Comparison of ENCODE assay signal across 9 cellular contexts in the genomic region with DNA sequence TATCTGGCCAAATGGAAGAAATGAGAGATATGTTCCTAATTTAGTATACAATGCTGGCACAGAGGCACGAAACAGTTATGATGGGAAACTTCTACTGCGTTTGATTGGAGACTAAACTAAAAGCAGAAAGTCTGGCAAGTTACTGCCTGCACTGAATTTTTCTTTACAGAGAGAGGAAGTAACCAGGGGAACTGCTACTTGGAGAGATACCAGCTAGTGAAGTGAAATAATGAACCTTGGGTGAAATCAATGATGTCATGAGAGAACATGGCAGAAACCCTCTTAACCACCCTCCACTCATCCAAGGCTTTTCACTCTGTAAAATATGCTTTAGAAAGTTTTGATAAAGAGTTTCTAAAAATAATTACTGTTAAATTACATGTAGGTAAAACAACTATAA. TPM values are rescaled to one million over a fixed set of nuclear protein-coding genes. Genes with fewer than 3 reads are reported as not detected.
DNase-seq lines count a peak whose midpoint lies in the region; ATAC-seq and TF ChIP-seq lines count a peak whose summit lies in the region.
"Had no signal": no experiment of that assay in that cellular context is flagged by ENCODE, and none has a peak within 500 bp of the region (broad histone marks: within the 10 kb centered on the region; RNA-seq: fewer than 3 reads in every experiment).

No MANE protein-coding gene starts in this region.

- no peaks in the 10 kb centered on the region for H3K79me2 ChIP-seq in fibroblast of lung (ENCODE audit: control insufficient read depth, insufficient read depth, low read length)
- no peaks in the 10 kb centered on the region for H3K79me2 ChIP-seq in mesendoderm (ENCODE audit: control insufficient read depth, insufficient read depth, low read length)

- no peak overlapping the region for H3K23ac ChIP-seq in mesendoderm (ENCODE audit: low read length)

- no peak overlapping the region for H3K4me3 Mint-ChIP-seq in natural killer cell treated with Interleukin-12 subunit alpha and Interleukin-12 subunit beta and Interleukin-15 and Interleukin-18, amount 100 ng/mL, for 72 hours
- no peak overlapping the region for H3K4me3 Mint-ChIP-seq in natural killer cell
- H3K4me3 Mint-ChIP-seq in Caco-2 (ENCODE audit: unreplicated experiment) = no peak overlapping the region
- no peak overlapping the region for H3K4me3 Mint-ChIP-seq in chondrocyte (ENCODE audit: unreplicated experiment)

- H3K9me3 ChIP-seq in fibroblast of lung (ENCODE audit: control insufficient read depth, insufficient read depth, low read depth, low read length) = no peaks in the 10 kb centered on the region
- H3K9me3 ChIP-seq in Caco-2 = no peaks in the 10 kb centered on the region

- H4K5ac ChIP-seq in mesendoderm (ENCODE audit: low read length) = no peak overlapping the region

- H3K56ac ChIP-seq in mesendoderm (ENCODE audit: low read length) = no peak overlapping the region

- H3K36me3 ChIP-seq in fibroblast of lung (ENCODE audit: control insufficient read depth, insufficient read depth, low read length) (no peaks in the 10 kb centered on the region), mesendoderm (ENCODE audit: control insufficient read depth, insufficient read depth, low read length) (no peaks in the 10 kb centered on the region), Caco-2 (ENCODE audit: control insufficient read depth, insufficient read depth, low read length) (no peaks in the 10 kb centered on the region)

- no peak overlapping the region for H2BK5ac ChIP-seq in mesendoderm (ENCODE audit: low read length)

- H3K4me1 ChIP-seq in fibroblast of lung (ENCODE audit: control insufficient read depth, extremely low read depth, insufficient read depth, low read length) (no peaks in the 10 kb centered on the region), mesendoderm (ENCODE audit: control insufficient read depth, low read depth, low read length) (no peaks in the 10 kb centered on the region), Caco-2 (no peaks in the 10 kb centered on the region)

- H3K4me2 ChIP-seq in fibroblast of lung (ENCODE audit: extremely low read depth, insufficient read depth, low read length) = no peak overlapping the region
- H3K4me2 ChIP-seq in mesendoderm (ENCODE audit: low read length) = no peak overlapping the region

- peaks cover 4% of the 10 kb centered on the region for H3K9me3 Mint-ChIP-seq in natural killer cell treated with Interleukin-12 subunit alpha and Interleukin-12 subunit beta and Interleukin-15 and Interleukin-18, amount 100 ng/mL, for 72 hours
- H3K9me3 Mint-ChIP-seq in natural killer cell = no peaks in the 10 kb centered on the region
- no peaks in the 10 kb centered on the region for H3K9me3 Mint-ChIP-seq in Caco-2 (ENCODE audit: unreplicated experiment)
- no peaks in the 10 kb centered on the region for H3K9me3 Mint-ChIP-seq in chondrocyte (ENCODE audit: low read depth)

- TF ChIP-seq CTCF in natural killer cell (IDR thresholded peaks at IDR 0.05) = no peak
- TF ChIP-seq CTCF in fibroblast of lung (conservative IDR thresholded peaks at IDR 0.05 in 1 of 2, IDR thresholded peaks at IDR 0.05 in 1 of 2; ENCODE audit: low read depth in 1 of 2, low read length in 2 of 2) = no peak
- TF ChIP-seq CTCF in Caco-2 (IDR thresholded peaks at IDR 0.05; ENCODE audit: insufficient read depth in 1 of 2, low read depth in 1 of 2, low read length in 1 of 2, severe bottlenecking in 1 of 2, unreplicated experiment in 1 of 2) = no peak
- no peak for TF ChIP-seq CTCF in chondrocyte (IDR thresholded peaks at IDR 0.05)

- H3K79me1 ChIP-seq in mesendoderm (ENCODE audit: low read length) = no peaks in the 10 kb centered on the region

- H4K8ac ChIP-seq in mesendoderm (ENCODE audit: low read depth, low read length) = no peak overlapping the region

- H3K27ac Mint-ChIP-seq in natural killer cell treated with Interleukin-12 subunit alpha and Interleukin-12 subunit beta and Interleukin-15 and Interleukin-18, amount 100 ng/mL, for 72 hours = peak overlapping the region; percentile 74 to 85
- H3K27ac Mint-ChIP-seq in natural killer cell (no peak overlapping the region), Caco-2 (ENCODE audit: unreplicated experiment) (no peak overlapping the region), chondrocyte (ENCODE audit: unreplicated experiment) (no peak overlapping the region)

- no peak overlapping the region for H3K18ac ChIP-seq in mesendoderm (ENCODE audit: low read length)

- H3K36me3 Mint-ChIP-seq in natural killer cell treated with Interleukin-12 subunit alpha and Interleukin-12 subunit beta and Interleukin-15 and Interleukin-18, amount 100 ng/mL, for 72 hours = peaks cover 26% of the 10 kb centered on the region
- H3K36me3 Mint-ChIP-seq in natural killer cell (no peaks in the 10 kb centered on the region), Caco-2 (ENCODE audit: insufficient read depth, unreplicated experiment) (no peaks in the 10 kb centered on the region), chondrocyte (ENCODE audit: low read depth) (peaks cover 10% of the 10 kb centered on the region)

- no peak overlapping the region for H2AK5ac ChIP-seq in mesendoderm (ENCODE audit: low read length)

- H3K9ac ChIP-seq in fibroblast of lung (ENCODE audit: insufficient read depth, low read length) (no peak overlapping the region), mesendoderm (ENCODE audit: low read length) (no peak overlapping the region)

- DNase-seq in natural killer cell treated with Interleukin-12 subunit alpha and Interleukin-12 subunit beta and Interleukin-15 and Interleukin-18, amount 100 ng/mL, for 72 hours (ENCODE audit: low spot score) = no peak
- no peak for DNase-seq in natural killer cell
- peak; percentile 42 to 46 for DNase-seq in fibroblast of lung (ENCODE audit: low read depth in 2 of 2)
- no peak for DNase-seq in mesendoderm
- DNase-seq in NCI-H345 treated with DMSO at 0.1 percent for 48 hours (lab: John Stamatoyannopoulos, UW; ENCODE audit: unreplicated experiment) = no peak
- no peak for DNase-seq in Caco-2
- no peak for DNase-seq in chondrocyte (ENCODE audit: low spot score)

- H2BK120ac ChIP-seq in mesendoderm (ENCODE audit: low read depth, low read length) = no peak overlapping the region

- CTCF ChIA-PET in Caco-2 (lab: Charles Lee) = no interaction called here

- WGBS in mesendoderm (ENCODE audit: extremely low coverage, insufficient coverage, low lambda C conversion rate) = no CpG with 5 or more reads among the region's 2 CpGs

- no peak overlapping the region for H3K4me3 ChIP-seq in fibroblast of lung (replicated peaks in 1 of 4; ENCODE audit: control extremely low read depth in 1 of 4, insufficient read depth in 1 of 4, low read depth in 3 of 4, low read length in 4 of 4)
- H3K4me3 ChIP-seq in mesendoderm (ENCODE audit: low read length) = no peak overlapping the region
- H3K4me3 ChIP-seq in Caco-2 (ENCODE audit: low read depth, low read length) = no peak overlapping the region
- H3K4me3 ChIP-seq: skin epidermis had no signal

- H3K4me1 Mint-ChIP-seq in natural killer cell treated with Interleukin-12 subunit alpha and Interleukin-12 subunit beta and Interleukin-15 and Interleukin-18, amount 100 ng/mL, for 72 hours (ENCODE audit: low read depth in 2 of 2) = peaks cover 42 to 52% of the 10 kb centered on the region in 2 donors
- H3K4me1 Mint-ChIP-seq in natural killer cell (peaks cover 6 to 30% of the 10 kb centered on the region in 2 donors), Caco-2 (ENCODE audit: low read depth, unreplicated experiment) (no peaks in the 10 kb centered on the region), chondrocyte (ENCODE audit: low read depth) (peaks cover 35% of the 10 kb centered on the region)

- H4K20me1 ChIP-seq in fibroblast of lung (ENCODE audit: control insufficient read depth, extremely low read depth, insufficient read depth, low read length) = no peaks in the 10 kb centered on the region

- POLR2A ChIA-PET in Caco-2 (lab: Charles Lee) = no interaction called here

- BruUV-seq in Caco-2 (replicated peaks; lab: Mats Ljungman, UMichigan) = no TSS peak

- intact Hi-C loops in natural killer cell (cut with micrococcal nuclease) (no loop called here), Caco-2 (cut with micrococcal nuclease; ENCODE audit: unreplicated experiment) (no loop called here)

- H2BK15ac ChIP-seq in mesendoderm (replicated peaks; ENCODE audit: low read depth) = no peak overlapping the region

- ATAC-seq in natural killer cell treated with Interleukin-12 subunit alpha and Interleukin-12 subunit beta and Interleukin-15 and Interleukin-18, amount 100 ng/mL, for 72 hours = peak in 1 of 2 donors; percentile 62
- no peak for ATAC-seq in natural killer cell
- peak; percentile 44 for ATAC-seq in HG03558 (IDR thresholded peaks at IDR 0.05; ENCODE audit: extremely low read depth, unreplicated experiment)

- H3K4ac ChIP-seq in mesendoderm (ENCODE audit: low read depth, low read length) = no peak overlapping the region

- H3K27me3 Mint-ChIP-seq in natural killer cell treated with Interleukin-12 subunit alpha and Interleukin-12 subunit beta and Interleukin-15 and Interleukin-18, amount 100 ng/mL, for 72 hours = no peaks in the 10 kb centered on the region
- no peaks in the 10 kb centered on the region for H3K27me3 Mint-ChIP-seq in natural killer cell (ENCODE audit: low read depth in 2 of 2)
- peaks cover 11% of the 10 kb centered on the region for H3K27me3 Mint-ChIP-seq in Caco-2 (ENCODE audit: insufficient read depth, unreplicated experiment)
- H3K27me3 Mint-ChIP-seq in chondrocyte (ENCODE audit: low read depth) = no peaks in the 10 kb centered on the region

- no peaks in the 10 kb centered on the region for H3K27me3 ChIP-seq in fibroblast of lung (ENCODE audit: control insufficient read depth, insufficient read depth, low read length)
- H3K27me3 ChIP-seq in mesendoderm (ENCODE audit: insufficient read depth, low read length, poor library complexity) = no peaks in the 10 kb centered on the region
- no peaks in the 10 kb centered on the region for H3K27me3 ChIP-seq in Caco-2 (replicated peaks; ENCODE audit: control insufficient read depth, insufficient read depth, low read length)

- no peak overlapping the region for H3K27ac ChIP-seq in fibroblast of lung (ENCODE audit: insufficient read depth, low read length)
- H3K27ac ChIP-seq in mesendoderm (ENCODE audit: low read depth, low read length) = no peak overlapping the region

- no peak overlapping the region for H2AFZ ChIP-seq in fibroblast of lung (ENCODE audit: low read length)

RNA-seq across cellular contexts. Expression of a gene that starts 29.3 kb away (rescaled TPM):
- total RNA-seq in natural killer cell treated with Interleukin-12 subunit alpha and Interleukin-12 subunit beta and Interleukin-15 and Interleukin-18, amount 100 ng/mL, for 72 hours = 100 to 1,000 TPM; 133 to 182 TPM
- 10 to 100 TPM; 30.9 to 54.1 (median 31.0) TPM for total RNA-seq in natural killer cell
- 91.7 and 122 TPM in 2 replicates for total RNA-seq in fibroblast of lung
- 11.9 and 31.3 TPM in 2 replicates for polyA plus RNA-seq in fibroblast of lung
- 14.8 and 31.6 TPM in 2 replicates for polyA plus RNA-seq in fibroblast of lung (2012)
- 10.6 and 30.2 TPM in 2 replicates for polyA minus RNA-seq in fibroblast of lung (ENCODE audit: low replicate concordance)
- 5.1 TPM for polyA plus RNA-seq in mesendoderm (2013, experiment 1 of 2)
- 5.5 TPM for polyA plus RNA-seq in mesendoderm (2013, experiment 2 of 2)
- 14.3 and 20.8 TPM in 2 replicates for total RNA-seq in Caco-2 (2022)
- total RNA-seq in chondrocyte = 22.6 to 101 TPM (median 98.7 TPM) in 3 replicates

Comparison
In these comparisons a context has a peak if more than half of its experiments do, and no peak if none do; other contexts are left out.
1. H3K27ac Mint-ChIP-seq: peak in natural killer cell treated with Interleukin-12 subunit alpha and Interleukin-12 subunit beta and Interleukin-15 and Interleukin-18, amount 100 ng/mL, for 72 hours (2 of 2); none in natural killer cell (0 of 2), Caco-2 (single experiment) and chondrocyte (single experiment).
2. DNase-seq: peak in fibroblast of lung (2 of 2); none in natural killer cell treated with Interleukin-12 subunit alpha and Interleukin-12 subunit beta and Interleukin-15 and Interleukin-18, amount 100 ng/mL, for 72 hours (single experiment), natural killer cell (single experiment), mesendoderm (single experiment), NCI-H345 treated with DMSO at 0.1 percent for 48 hours (single experiment), Caco-2 (0 of 2) and chondrocyte (single experiment).